2 cellular contexts compared by ENCODE assay signal in the genomic region with DNA sequence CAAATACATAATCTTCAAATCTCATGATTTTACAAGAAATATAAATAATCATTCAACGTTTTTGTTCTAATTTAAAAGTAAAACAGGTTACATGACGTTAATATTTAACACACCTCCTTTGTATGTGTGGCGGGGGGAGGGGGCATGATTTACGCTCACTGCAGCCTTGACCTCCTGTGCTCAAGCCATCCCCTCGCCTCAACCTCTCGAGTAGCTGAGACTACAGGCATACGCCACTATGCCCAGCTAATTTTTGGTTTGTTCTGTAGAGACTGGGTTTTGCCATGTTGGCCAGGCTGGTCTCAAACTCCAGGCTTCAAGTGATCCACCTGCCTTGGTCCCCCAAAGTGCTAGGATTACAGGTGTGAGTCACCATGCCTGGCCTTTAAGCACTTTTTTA.
TF ChIP-seq lines count a peak whose summit lies in the region.

No MANE protein-coding gene starts in this region.

TF ChIP-seq in GM23338, 12 proteins besides CTCF, POLR2A, EP300 and RAD21 (continued from another document):
- TF ChIP-seq, protein P1, sequence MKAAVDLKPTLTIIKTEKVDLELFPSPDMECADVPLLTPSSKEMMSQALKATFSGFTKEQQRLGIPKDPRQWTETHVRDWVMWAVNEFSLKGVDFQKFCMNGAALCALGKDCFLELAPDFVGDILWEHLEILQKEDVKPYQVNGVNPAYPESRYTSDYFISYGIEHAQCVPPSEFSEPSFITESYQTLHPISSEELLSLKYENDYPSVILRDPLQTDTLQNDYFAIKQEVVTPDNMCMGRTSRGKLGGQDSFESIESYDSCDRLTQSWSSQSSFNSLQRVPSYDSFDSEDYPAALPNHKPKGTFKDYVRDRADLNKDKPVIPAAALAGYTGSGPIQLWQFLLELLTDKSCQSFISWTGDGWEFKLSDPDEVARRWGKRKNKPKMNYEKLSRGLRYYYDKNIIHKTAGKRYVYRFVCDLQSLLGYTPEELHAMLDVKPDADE (IDR thresholded peaks at IDR 0.05): no peak
- TF ChIP-seq CREB1 (CRISPR knock-in tag; IDR thresholded peaks at IDR 0.05; ENCODE audit: low read depth): no peak
- TF ChIP-seq, protein P2, sequence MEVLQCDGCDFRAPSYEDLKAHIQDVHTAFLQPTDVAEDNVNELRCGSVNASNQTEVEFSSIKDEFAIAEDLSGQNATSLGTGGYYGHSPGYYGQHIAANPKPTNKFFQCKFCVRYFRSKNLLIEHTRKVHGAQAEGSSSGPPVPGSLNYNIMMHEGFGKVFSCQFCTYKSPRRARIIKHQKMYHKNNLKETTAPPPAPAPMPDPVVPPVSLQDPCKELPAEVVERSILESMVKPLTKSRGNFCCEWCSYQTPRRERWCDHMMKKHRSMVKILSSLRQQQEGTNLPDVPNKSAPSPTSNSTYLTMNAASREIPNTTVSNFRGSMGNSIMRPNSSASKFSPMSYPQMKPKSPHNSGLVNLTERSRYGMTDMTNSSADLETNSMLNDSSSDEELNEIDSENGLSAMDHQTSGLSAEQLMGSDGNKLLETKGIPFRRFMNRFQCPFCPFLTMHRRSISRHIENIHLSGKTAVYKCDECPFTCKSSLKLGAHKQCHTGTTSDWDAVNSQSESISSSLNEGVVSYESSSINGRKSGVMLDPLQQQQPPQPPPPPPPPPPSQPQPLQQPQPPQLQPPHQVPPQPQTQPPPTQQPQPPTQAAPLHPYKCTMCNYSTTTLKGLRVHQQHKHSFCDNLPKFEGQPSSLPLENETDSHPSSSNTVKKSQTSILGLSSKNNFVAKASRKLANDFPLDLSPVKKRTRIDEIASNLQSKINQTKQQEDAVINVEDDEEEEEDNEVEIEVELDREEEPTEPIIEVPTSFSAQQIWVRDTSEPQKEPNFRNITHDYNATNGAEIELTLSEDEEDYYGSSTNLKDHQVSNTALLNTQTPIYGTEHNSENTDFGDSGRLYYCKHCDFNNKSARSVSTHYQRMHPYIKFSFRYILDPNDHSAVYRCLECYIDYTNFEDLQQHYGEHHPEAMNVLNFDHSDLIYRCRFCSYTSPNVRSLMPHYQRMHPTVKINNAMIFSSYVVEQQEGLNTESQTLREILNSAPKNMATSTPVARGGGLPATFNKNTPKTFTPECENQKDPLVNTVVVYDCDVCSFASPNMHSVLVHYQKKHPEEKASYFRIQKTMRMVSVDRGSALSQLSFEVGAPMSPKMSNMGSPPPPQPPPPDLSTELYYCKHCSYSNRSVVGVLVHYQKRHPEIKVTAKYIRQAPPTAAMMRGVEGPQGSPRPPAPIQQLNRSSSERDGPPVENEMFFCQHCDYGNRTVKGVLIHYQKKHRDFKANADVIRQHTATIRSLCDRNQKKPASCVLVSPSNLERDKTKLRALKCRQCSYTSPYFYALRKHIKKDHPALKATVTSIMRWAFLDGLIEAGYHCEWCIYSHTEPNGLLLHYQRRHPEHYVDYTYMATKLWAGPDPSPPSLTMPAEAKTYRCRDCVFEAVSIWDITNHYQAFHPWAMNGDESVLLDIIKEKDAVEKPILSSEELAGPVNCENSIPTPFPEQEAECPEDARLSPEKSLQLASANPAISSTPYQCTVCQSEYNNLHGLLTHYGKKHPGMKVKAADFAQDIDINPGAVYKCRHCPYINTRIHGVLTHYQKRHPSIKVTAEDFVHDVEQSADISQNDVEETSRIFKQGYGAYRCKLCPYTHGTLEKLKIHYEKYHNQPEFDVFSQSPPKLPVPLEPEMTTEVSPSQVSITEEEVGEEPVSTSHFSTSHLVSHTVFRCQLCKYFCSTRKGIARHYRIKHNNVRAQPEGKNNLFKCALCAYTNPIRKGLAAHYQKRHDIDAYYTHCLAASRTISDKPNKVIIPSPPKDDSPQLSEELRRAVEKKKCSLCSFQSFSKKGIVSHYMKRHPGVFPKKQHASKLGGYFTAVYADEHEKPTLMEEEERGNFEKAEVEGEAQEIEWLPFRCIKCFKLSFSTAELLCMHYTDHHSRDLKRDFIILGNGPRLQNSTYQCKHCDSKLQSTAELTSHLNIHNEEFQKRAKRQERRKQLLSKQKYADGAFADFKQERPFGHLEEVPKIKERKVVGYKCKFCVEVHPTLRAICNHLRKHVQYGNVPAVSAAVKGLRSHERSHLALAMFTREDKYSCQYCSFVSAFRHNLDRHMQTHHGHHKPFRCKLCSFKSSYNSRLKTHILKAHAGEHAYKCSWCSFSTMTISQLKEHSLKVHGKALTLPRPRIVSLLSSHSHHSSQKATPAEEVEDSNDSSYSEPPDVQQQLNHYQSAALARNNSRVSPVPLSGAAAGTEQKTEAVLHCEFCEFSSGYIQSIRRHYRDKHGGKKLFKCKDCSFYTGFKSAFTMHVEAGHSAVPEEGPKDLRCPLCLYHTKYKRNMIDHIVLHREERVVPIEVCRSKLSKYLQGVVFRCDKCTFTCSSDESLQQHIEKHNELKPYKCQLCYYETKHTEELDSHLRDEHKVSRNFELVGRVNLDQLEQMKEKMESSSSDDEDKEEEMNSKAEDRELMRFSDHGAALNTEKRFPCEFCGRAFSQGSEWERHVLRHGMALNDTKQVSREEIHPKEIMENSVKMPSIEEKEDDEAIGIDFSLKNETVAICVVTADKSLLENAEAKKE (CRISPR knock-in tag; IDR thresholded peaks at IDR 0.05): no peak
- TF ChIP-seq JUNB (IDR thresholded peaks at IDR 0.05; ENCODE audit: unreplicated experiment): no peak
- TF ChIP-seq ZNF114 (CRISPR knock-in tag; IDR thresholded peaks at IDR 0.05): no peak

TF ChIP-seq in WTC11, 78 proteins besides CTCF, POLR2A, EP300 and RAD21 (continued from another document):
- TF ChIP-seq, protein P3, sequence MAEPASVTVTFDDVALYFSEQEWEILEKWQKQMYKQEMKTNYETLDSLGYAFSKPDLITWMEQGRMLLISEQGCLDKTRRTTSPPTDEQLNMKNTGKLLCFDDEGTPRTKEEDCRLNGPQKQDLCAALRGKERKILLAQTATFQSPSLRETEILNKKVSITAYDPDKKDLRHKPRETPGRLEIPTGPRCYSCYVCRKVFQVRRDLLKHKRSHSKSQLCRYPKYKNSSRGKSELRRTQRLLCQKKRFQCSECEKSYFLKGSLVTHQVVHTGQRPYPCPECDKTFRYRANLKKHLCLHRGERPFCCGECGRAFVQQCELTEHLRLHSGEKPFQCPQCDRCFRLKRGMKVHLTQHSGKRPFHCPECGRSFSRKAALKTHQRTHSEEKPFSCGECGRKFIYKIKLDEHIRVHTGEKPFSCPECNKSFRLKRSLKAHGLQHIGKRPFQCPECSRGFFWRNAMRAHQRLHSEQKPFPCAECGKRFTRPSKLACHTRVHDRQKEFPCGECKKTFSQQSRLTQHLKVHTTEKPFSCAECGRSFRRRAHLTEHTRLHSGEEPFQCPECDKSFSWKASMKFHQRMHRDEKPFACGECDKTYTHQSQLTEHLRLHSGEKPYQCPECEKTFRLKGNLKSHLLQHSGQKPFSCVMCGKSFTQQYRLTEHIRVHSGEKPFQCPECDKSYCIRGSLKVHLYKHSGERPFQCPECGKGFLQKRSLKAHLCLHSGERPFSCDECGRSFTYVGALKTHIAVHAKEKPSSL (CRISPR knock-in tag; conservative IDR thresholded peaks at IDR 0.05): no peak
- no peak for TF ChIP-seq SMAD3 (CRISPR knock-in tag; IDR thresholded peaks at IDR 0.05; ENCODE audit: borderline replicate concordance)
- TF ChIP-seq FOXK1 (CRISPR knock-in tag; IDR thresholded peaks at IDR 0.05): no peak
- no peak for TF ChIP-seq ZNF138 (CRISPR knock-in tag; conservative IDR thresholded peaks at IDR 0.05)
- TF ChIP-seq, protein P4, sequence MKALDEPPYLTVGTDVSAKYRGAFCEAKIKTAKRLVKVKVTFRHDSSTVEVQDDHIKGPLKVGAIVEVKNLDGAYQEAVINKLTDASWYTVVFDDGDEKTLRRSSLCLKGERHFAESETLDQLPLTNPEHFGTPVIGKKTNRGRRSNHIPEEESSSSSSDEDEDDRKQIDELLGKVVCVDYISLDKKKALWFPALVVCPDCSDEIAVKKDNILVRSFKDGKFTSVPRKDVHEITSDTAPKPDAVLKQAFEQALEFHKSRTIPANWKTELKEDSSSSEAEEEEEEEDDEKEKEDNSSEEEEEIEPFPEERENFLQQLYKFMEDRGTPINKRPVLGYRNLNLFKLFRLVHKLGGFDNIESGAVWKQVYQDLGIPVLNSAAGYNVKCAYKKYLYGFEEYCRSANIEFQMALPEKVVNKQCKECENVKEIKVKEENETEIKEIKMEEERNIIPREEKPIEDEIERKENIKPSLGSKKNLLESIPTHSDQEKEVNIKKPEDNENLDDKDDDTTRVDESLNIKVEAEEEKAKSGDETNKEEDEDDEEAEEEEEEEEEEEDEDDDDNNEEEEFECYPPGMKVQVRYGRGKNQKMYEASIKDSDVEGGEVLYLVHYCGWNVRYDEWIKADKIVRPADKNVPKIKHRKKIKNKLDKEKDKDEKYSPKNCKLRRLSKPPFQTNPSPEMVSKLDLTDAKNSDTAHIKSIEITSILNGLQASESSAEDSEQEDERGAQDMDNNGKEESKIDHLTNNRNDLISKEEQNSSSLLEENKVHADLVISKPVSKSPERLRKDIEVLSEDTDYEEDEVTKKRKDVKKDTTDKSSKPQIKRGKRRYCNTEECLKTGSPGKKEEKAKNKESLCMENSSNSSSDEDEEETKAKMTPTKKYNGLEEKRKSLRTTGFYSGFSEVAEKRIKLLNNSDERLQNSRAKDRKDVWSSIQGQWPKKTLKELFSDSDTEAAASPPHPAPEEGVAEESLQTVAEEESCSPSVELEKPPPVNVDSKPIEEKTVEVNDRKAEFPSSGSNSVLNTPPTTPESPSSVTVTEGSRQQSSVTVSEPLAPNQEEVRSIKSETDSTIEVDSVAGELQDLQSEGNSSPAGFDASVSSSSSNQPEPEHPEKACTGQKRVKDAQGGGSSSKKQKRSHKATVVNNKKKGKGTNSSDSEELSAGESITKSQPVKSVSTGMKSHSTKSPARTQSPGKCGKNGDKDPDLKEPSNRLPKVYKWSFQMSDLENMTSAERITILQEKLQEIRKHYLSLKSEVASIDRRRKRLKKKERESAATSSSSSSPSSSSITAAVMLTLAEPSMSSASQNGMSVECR (CRISPR knock-in tag; IDR thresholded peaks at IDR 0.05; ENCODE audit: borderline replicate concordance): no peak
- TF ChIP-seq, protein P5, sequence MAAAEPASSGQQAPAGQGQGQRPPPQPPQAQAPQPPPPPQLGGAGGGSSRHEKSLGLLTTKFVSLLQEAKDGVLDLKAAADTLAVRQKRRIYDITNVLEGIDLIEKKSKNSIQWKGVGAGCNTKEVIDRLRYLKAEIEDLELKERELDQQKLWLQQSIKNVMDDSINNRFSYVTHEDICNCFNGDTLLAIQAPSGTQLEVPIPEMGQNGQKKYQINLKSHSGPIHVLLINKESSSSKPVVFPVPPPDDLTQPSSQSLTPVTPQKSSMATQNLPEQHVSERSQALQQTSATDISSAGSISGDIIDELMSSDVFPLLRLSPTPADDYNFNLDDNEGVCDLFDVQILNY (CRISPR knock-in tag; IDR thresholded peaks at IDR 0.05): no peak
- TF ChIP-seq, protein P6, sequence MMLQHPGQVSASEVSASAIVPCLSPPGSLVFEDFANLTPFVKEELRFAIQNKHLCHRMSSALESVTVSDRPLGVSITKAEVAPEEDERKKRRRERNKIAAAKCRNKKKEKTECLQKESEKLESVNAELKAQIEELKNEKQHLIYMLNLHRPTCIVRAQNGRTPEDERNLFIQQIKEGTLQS (CRISPR knock-in tag; conservative IDR thresholded peaks at IDR 0.05): no peak
- no peak for TF ChIP-seq ELF4 (CRISPR knock-in tag; IDR thresholded peaks at IDR 0.05; ENCODE audit: low read depth)
